ENCODE assay signal across 2 cellular contexts in genomic region chr5:147887026-147887627, GRCh38.
TF ChIP-seq lines count a peak whose summit lies in the region.

No MANE protein-coding gene starts in this region.

TF ChIP-seq in A549, 52 proteins besides CTCF, POLR2A, EP300 and RAD21:
- TF ChIP-seq, protein P1, sequence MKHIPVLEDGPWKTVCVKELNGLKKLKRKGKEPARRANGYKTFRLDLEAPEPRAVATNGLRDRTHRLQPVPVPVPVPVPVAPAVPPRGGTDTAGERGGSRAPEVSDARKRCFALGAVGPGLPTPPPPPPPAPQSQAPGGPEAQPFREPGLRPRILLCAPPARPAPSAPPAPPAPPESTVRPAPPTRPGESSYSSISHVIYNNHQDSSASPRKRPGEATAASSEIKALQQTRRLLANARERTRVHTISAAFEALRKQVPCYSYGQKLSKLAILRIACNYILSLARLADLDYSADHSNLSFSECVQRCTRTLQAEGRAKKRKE (CRISPR knock-in tag; IDR thresholded peaks at IDR 0.05; ENCODE audit: low read depth): no peak
- TF ChIP-seq SMC3 (IDR thresholded peaks at IDR 0.05) (peak; percentile 50), NR3C1 (IDR thresholded peaks at IDR 0.05) (no peak), ZFP36 (IDR thresholded peaks at IDR 0.05; ENCODE audit: borderline replicate concordance, partially characterized antibody) (no peak), KDM1A (IDR thresholded peaks at IDR 0.05; ENCODE audit: low read depth) (no peak), ELK1 (IDR thresholded peaks at IDR 0.05; ENCODE audit: low read depth, low read length) (no peak), HOXB13 (CRISPR knock-in tag; IDR thresholded peaks at IDR 0.05; ENCODE audit: low read depth) (no peak), FOSB (CRISPR knock-in tag; IDR thresholded peaks at IDR 0.05) (no peak)
TF ChIP-seq in A549: peak in this region for 1.

TF ChIP-seq in HCT116, 20 proteins besides CTCF, POLR2A, EP300 and RAD21 (continued from another document):
- TF ChIP-seq ATF3 (IDR thresholded peaks at IDR 0.05) (no peak), CEBPB (IDR thresholded peaks at IDR 0.05; ENCODE audit: low read depth) (no peak), EZH2phosphoT487 (IDR thresholded peaks at IDR 0.05; ENCODE audit: borderline replicate concordance) (no peak), TCF7L2 (IDR thresholded peaks at IDR 0.05; ENCODE audit: borderline replicate concordance, extremely low read depth, insufficient read depth, insufficient read length) (no peak), POLR2AphosphoS5 (IDR thresholded peaks at IDR 0.05; ENCODE audit: low read depth, low read length) (no peak), ZNF274 (IDR thresholded peaks at IDR 0.05; ENCODE audit: low read depth, low read length) (no peak), FOSL1 (IDR thresholded peaks at IDR 0.05; ENCODE audit: low read depth) (no peak), SRF (IDR thresholded peaks at IDR 0.05; ENCODE audit: low read depth) (no peak), SP1 (IDR thresholded peaks at IDR 0.05; ENCODE audit: low read depth) (no peak), EGR1 (IDR thresholded peaks at IDR 0.05; ENCODE audit: low read depth) (no peak), ZFX (IDR thresholded peaks at IDR 0.05) (no peak), JUND (IDR thresholded peaks at IDR 0.05) (no peak), ELF1 (IDR thresholded peaks at IDR 0.05; ENCODE audit: borderline replicate concordance, low read depth) (no peak), MAX (IDR thresholded peaks at IDR 0.05) (no peak), EZH2 (IDR thresholded peaks at IDR 0.05) (no peak), ZBTB33 (IDR thresholded peaks at IDR 0.05; ENCODE audit: extremely low read depth, insufficient replicate concordance, low read length) (no peak), YY1 (IDR thresholded peaks at IDR 0.05; ENCODE audit: extremely low read depth, insufficient replicate concordance, low read depth, low read length) (no peak)
- TF ChIP-seq, protein P2, sequence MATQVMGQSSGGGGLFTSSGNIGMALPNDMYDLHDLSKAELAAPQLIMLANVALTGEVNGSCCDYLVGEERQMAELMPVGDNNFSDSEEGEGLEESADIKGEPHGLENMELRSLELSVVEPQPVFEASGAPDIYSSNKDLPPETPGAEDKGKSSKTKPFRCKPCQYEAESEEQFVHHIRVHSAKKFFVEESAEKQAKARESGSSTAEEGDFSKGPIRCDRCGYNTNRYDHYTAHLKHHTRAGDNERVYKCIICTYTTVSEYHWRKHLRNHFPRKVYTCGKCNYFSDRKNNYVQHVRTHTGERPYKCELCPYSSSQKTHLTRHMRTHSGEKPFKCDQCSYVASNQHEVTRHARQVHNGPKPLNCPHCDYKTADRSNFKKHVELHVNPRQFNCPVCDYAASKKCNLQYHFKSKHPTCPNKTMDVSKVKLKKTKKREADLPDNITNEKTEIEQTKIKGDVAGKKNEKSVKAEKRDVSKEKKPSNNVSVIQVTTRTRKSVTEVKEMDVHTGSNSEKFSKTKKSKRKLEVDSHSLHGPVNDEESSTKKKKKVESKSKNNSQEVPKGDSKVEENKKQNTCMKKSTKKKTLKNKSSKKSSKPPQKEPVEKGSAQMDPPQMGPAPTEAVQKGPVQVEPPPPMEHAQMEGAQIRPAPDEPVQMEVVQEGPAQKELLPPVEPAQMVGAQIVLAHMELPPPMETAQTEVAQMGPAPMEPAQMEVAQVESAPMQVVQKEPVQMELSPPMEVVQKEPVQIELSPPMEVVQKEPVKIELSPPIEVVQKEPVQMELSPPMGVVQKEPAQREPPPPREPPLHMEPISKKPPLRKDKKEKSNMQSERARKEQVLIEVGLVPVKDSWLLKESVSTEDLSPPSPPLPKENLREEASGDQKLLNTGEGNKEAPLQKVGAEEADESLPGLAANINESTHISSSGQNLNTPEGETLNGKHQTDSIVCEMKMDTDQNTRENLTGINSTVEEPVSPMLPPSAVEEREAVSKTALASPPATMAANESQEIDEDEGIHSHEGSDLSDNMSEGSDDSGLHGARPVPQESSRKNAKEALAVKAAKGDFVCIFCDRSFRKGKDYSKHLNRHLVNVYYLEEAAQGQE (IDR thresholded peaks at IDR 0.05; ENCODE audit: low read depth): no peak
